Comparison of ENCODE assay signal across 1 cellular context in the genomic region with DNA sequence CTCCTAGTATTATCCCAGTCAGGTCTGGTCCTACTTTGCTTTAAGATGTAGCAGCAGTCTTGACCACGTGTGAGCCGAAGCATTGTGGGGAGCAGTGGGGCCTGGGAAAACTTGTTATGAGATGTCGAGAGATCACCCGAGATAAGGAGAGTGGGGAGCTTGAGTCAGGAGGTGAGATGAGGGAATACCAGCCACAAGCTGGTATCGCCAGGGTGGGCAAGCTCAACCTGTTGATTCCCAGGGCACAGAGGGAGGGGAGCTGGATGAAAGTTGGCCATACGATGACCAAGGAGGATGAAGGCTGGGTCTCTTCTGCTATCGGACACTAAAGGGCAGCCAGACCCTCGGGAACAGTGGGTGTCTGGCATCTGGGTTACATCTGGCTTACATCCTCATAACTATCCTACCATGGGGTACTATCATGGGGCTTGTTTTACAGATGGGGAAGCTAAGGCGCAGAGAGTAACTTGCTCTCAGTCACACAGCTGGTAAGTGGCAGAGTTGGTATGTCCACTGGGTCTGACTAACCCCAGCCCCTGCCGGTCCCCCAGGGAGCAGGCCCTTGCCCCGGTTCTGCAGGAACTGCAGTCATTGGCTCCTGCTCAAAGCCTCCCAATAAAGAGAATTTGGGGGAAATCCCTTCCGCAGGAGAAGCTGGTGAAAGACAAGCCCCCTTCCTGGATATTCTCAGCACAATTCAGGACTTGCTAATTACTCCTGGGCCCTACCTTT.
TF ChIP-seq lines count a peak whose summit lies in the region.

No MANE protein-coding gene starts in this region.

TF ChIP-seq in HCT116, 20 proteins besides CTCF, POLR2A, EP300 and RAD21:
- TF ChIP-seq TCF7L2 (IDR thresholded peaks at IDR 0.05; ENCODE audit: borderline replicate concordance, extremely low read depth, insufficient read depth, insufficient read length), result no peak
- TF ChIP-seq, protein P1, sequence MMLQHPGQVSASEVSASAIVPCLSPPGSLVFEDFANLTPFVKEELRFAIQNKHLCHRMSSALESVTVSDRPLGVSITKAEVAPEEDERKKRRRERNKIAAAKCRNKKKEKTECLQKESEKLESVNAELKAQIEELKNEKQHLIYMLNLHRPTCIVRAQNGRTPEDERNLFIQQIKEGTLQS (IDR thresholded peaks at IDR 0.05), result no peak
- TF ChIP-seq EGR1 (IDR thresholded peaks at IDR 0.05; ENCODE audit: low read depth), result no peak
- no peak for TF ChIP-seq SRF (IDR thresholded peaks at IDR 0.05; ENCODE audit: low read depth)
- no peak for TF ChIP-seq EZH2phosphoT487 (IDR thresholded peaks at IDR 0.05; ENCODE audit: borderline replicate concordance)
- TF ChIP-seq ZFX (IDR thresholded peaks at IDR 0.05), result no peak
